20 cellular contexts compared by ENCODE assay signal in genomic region chr11:45484326-45484725, GRCh38.
"Had no signal": no experiment of that assay in that cellular context is flagged by ENCODE, and none has a peak within 500 bp of the region (broad histone marks: within the 10 kb centered on the region; RNA-seq: fewer than 3 reads in every experiment).

No MANE protein-coding gene starts in this region.

- H3K36me3 ChIP-seq: heart left ventricle, lower lobe of right lung, tibial artery had no signal

- H3K4me1 ChIP-seq: heart left ventricle, lower lobe of right lung, tibial artery had no signal

- H3K27ac Mint-ChIP-seq: activated CD4-positive, alpha-beta memory T cell treated with anti-CD3 and anti-CD28 coated beads, Interleukin-2, amount 10 ng/mL, durations not matched to agents 7 days and 5 days; activated CD4-positive, alpha-beta T cell treated with anti-CD3 and anti-CD28 coated beads, Interleukin-2, amount 10 ng/mL, durations not matched to agents 24 days and 14 days; activated naive CD4-positive, alpha-beta T cell treated with anti-CD3 and anti-CD28 coated beads for 36 hours; activated naive CD8-positive, alpha-beta T cell treated with anti-CD3 and anti-CD28 coated beads, Interleukin-2, amount 10 ng/mL, durations not matched to agents 7 days and 5 days; activated T-cell treated with anti-CD3 and anti-CD28 coated beads, Interleukin-2, amount 50 U/mL, for 72 hours; naive thymus-derived CD4-positive, alpha-beta T cell; T-helper 1 cell treated with Interleukin-12 subunit alpha and Interleukin-12 subunit beta and Interleukin-4 antibody, amounts not matched to agents 30 μg/mL and 1 μg/mL, for 36 hours had no signal

- H3K4me1 Mint-ChIP-seq: activated CD4-positive, alpha-beta memory T cell treated with anti-CD3 and anti-CD28 coated beads, Interleukin-2, amount 10 ng/mL, durations not matched to agents 7 days and 5 days; activated CD4-positive, alpha-beta T cell treated with anti-CD3 and anti-CD28 coated beads, Interleukin-2, amount 10 ng/mL, durations not matched to agents 24 days and 14 days; activated naive CD8-positive, alpha-beta T cell treated with anti-CD3 and anti-CD28 coated beads, Interleukin-2, amount 10 ng/mL, durations not matched to agents 7 days and 5 days; naive thymus-derived CD4-positive, alpha-beta T cell; stimulated activated naive CD8-positive, alpha-beta T cell treated with anti-CD3 and anti-CD28 coated beads, Interleukin-15, amount 100 ng/mL, for 72 hours had no signal

- H3K4me3 ChIP-seq: heart left ventricle, lower lobe of right lung, tibial artery had no signal

- H3K9me3 ChIP-seq: heart left ventricle, lower lobe of right lung, tibial artery had no signal

- H3K27ac ChIP-seq: epithelial cell of prostate, heart left ventricle, lower lobe of right lung, tibial artery had no signal

- ATAC-seq: activated T-cell treated with anti-CD3 and anti-CD28 coated beads, Interleukin-2, amount 50 U/mL, for 72 hours; heart left ventricle; left lobe of liver; lower lobe of right lung; naive thymus-derived CD4-positive, alpha-beta T cell; stimulated activated naive CD8-positive, alpha-beta T cell treated with anti-CD3 and anti-CD28 coated beads, Interleukin-15, amount 100 ng/mL, for 72 hours had no signal

- DNase-seq: activated CD4-positive, alpha-beta memory T cell treated with anti-CD3 and anti-CD28 coated beads, Interleukin-2, amount 10 ng/mL, durations not matched to agents 7 days and 5 days; activated CD4-positive, alpha-beta T cell treated with anti-CD3 and anti-CD28 coated beads, Interleukin-2, amount 10 ng/mL, durations not matched to agents 24 days and 14 days; activated effector memory CD4-positive, alpha-beta T cell treated with Interleukin-2 at 50 U/mL for 16 hours; activated naive CD4-positive, alpha-beta T cell treated with anti-CD3 and anti-CD28 coated beads for 36 hours; activated naive CD8-positive, alpha-beta T cell treated with anti-CD3 and anti-CD28 coated beads, Interleukin-2, amount 10 ng/mL, durations not matched to agents 7 days and 5 days; activated T-cell treated with anti-CD3 and anti-CD28 coated beads, Interleukin-2, amount 50 U/mL, for 72 hours; amygdala; cerebellar nuclear complex; cortex of kidney; heart left ventricle; lower lobe of right lung; naive thymus-derived CD4-positive, alpha-beta T cell; stimulated activated CD4-positive, alpha-beta T cell treated with anti-CD3 and anti-CD28 coated beads, Interleukin-12 subunit alpha, Interleukin-12 subunit beta, amount 100 ng/mL, for 4 hours; stimulated activated CD4-positive, alpha-beta T cell treated with anti-CD3 and anti-CD28 coated beads, Interleukin-1b, Interleukin-23, amount 100 ng/mL, for 48 hours; stimulated activated naive CD8-positive, alpha-beta T cell treated with anti-CD3 and anti-CD28 coated beads, Interleukin-15, amount 100 ng/mL, for 72 hours had no signal

- H3K4me3 Mint-ChIP-seq: activated CD4-positive, alpha-beta memory T cell treated with anti-CD3 and anti-CD28 coated beads, Interleukin-2, amount 10 ng/mL, durations not matched to agents 7 days and 5 days; activated CD4-positive, alpha-beta T cell treated with anti-CD3 and anti-CD28 coated beads, Interleukin-2, amount 10 ng/mL, durations not matched to agents 24 days and 14 days; activated naive CD4-positive, alpha-beta T cell treated with anti-CD3 and anti-CD28 coated beads for 36 hours; activated naive CD8-positive, alpha-beta T cell treated with anti-CD3 and anti-CD28 coated beads, Interleukin-2, amount 10 ng/mL, durations not matched to agents 7 days and 5 days; activated T-cell treated with anti-CD3 and anti-CD28 coated beads, Interleukin-2, amount 50 U/mL, for 72 hours; naive thymus-derived CD4-positive, alpha-beta T cell; stimulated activated naive CD8-positive, alpha-beta T cell treated with anti-CD3 and anti-CD28 coated beads, Interleukin-15, amount 100 ng/mL, for 72 hours; T-helper 1 cell treated with Interleukin-12 subunit alpha and Interleukin-12 subunit beta and Interleukin-4 antibody, amounts not matched to agents 30 μg/mL and 1 μg/mL, for 36 hours had no signal

- H3K9me3 Mint-ChIP-seq: activated CD4-positive, alpha-beta memory T cell treated with anti-CD3 and anti-CD28 coated beads, Interleukin-2, amount 10 ng/mL, durations not matched to agents 7 days and 5 days; activated CD4-positive, alpha-beta T cell treated with anti-CD3 and anti-CD28 coated beads, Interleukin-2, amount 10 ng/mL, durations not matched to agents 24 days and 14 days; activated naive CD4-positive, alpha-beta T cell treated with anti-CD3 and anti-CD28 coated beads for 36 hours; activated naive CD8-positive, alpha-beta T cell treated with anti-CD3 and anti-CD28 coated beads, Interleukin-2, amount 10 ng/mL, durations not matched to agents 7 days and 5 days; activated T-cell treated with anti-CD3 and anti-CD28 coated beads, Interleukin-2, amount 50 U/mL, for 72 hours; stimulated activated naive CD8-positive, alpha-beta T cell treated with anti-CD3 and anti-CD28 coated beads, Interleukin-15, amount 100 ng/mL, for 72 hours; T-helper 1 cell treated with Interleukin-12 subunit alpha and Interleukin-12 subunit beta and Interleukin-4 antibody, amounts not matched to agents 30 μg/mL and 1 μg/mL, for 36 hours had no signal

- H3K36me3 Mint-ChIP-seq: activated naive CD8-positive, alpha-beta T cell treated with anti-CD3 and anti-CD28 coated beads, Interleukin-2, amount 10 ng/mL, durations not matched to agents 7 days and 5 days; naive thymus-derived CD4-positive, alpha-beta T cell had no signal

- FAIRE-seq: keratinocyte had no signal
